Comparison of ENCODE assay signal across 19 cellular contexts in the genomic region with DNA sequence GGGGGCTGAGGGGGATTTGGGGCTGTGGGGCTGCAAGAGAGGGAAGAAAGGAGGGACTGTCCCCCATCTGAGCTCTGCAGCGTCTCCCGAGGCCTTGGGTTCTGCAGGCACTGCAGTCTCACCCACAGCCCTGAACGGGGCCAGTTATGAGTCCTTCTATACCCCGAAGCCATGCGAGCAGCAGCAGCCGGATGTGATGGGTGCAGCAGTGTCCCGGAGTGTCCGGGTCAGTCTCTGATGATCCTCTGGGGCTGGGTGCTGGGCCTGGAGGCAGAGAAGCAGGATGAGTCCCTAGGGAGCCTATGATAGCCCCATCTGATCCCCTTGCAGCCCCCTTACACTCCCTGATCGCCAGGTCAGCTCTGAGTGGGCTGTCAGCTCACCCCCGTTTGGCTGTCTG. TPM values are rescaled to one million over a fixed set of nuclear protein-coding genes. Genes with fewer than 3 reads are reported as not detected.
DNase-seq lines count a peak whose midpoint lies in the region; ATAC-seq and TF ChIP-seq lines count a peak whose summit lies in the region.
"Had no signal": no experiment of that assay in that cellular context is flagged by ENCODE, and none has a peak within 500 bp of the region (broad histone marks: within the 10 kb centered on the region; RNA-seq: fewer than 3 reads in every experiment).

No MANE protein-coding gene starts in this region.

- ATAC-seq in natural killer cell = peak in 2 of 3 donors; percentile 15 to 22
- ATAC-seq in natural killer cell treated with Interleukin-12 subunit alpha and Interleukin-12 subunit beta and Interleukin-15 and Interleukin-18, amount 100 ng/mL, for 72 hours = no peak
- peak; percentile 15 for ATAC-seq in activated T-helper 17 cell treated with anti-CD3 and anti-CD28 coated beads, Interleukin-2, amount 50 U/mL, for 72 hours (replicated peaks)
- no peak for ATAC-seq in upper lobe of right lung
- no peak for ATAC-seq in HG03565 (IDR thresholded peaks at IDR 0.05; ENCODE audit: unreplicated experiment)

- DNase-seq in natural killer cell (no peak), upper lobe of right lung (no peak), hepatic stellate cell (ENCODE audit: low spot score) (no peak), AG20443 (ENCODE audit: low spot score) (no peak)
- no peak for DNase-seq in natural killer cell treated with Interleukin-12 subunit alpha and Interleukin-12 subunit beta and Interleukin-15 and Interleukin-18, amount 100 ng/mL, for 72 hours (ENCODE audit: low spot score)
- DNase-seq: activated CD4-positive, CD25-positive, alpha-beta regulatory T cell treated with anti-CD3 and anti-CD28 coated beads, Interleukin-2, amount 50 U/mL, for 72 hours; AML-193; foreskin fibroblast; H9; Kasumi-1; NCI-H510A treated with DMSO at 0.1 percent for 48 hours; ovary; small intestine had no signal

- no peaks in the 10 kb centered on the region for H3K9me3 Mint-ChIP-seq in natural killer cell
- H3K9me3 Mint-ChIP-seq in natural killer cell treated with Interleukin-12 subunit alpha and Interleukin-12 subunit beta and Interleukin-15 and Interleukin-18, amount 100 ng/mL, for 72 hours = no peaks in the 10 kb centered on the region
- H3K9me3 Mint-ChIP-seq in activated T-helper 17 cell treated with anti-CD3 and anti-CD28 coated beads, Interleukin-2, amount 50 U/mL, for 72 hours = no peaks in the 10 kb centered on the region
- H3K9me3 Mint-ChIP-seq: H9, memory B cell had no signal

- no peak for TF ChIP-seq CTCF in natural killer cell (IDR thresholded peaks at IDR 0.05)
- no peak for TF ChIP-seq CTCF in upper lobe of right lung (IDR thresholded peaks at IDR 0.05)

- H3K4me1 ChIP-seq in mucosa of rectum (ENCODE audit: control insufficient read depth in 2 of 2, insufficient read depth in 2 of 2, low read length in 2 of 2) (peaks cover 40 to 50% of the 10 kb centered on the region in 2 donors), upper lobe of right lung (peaks cover 2% of the 10 kb centered on the region)

- H3K9ac ChIP-seq in mucosa of rectum (ENCODE audit: low read depth in 1 of 2, low read length in 2 of 2) = peak overlapping the region; percentile 65 to 68

- no peaks in the 10 kb centered on the region for H3K27me3 ChIP-seq in mucosa of rectum (ENCODE audit: control insufficient read depth in 2 of 2, insufficient read depth in 2 of 2, low read length in 2 of 2)
- H3K27me3 ChIP-seq in upper lobe of right lung = no peaks in the 10 kb centered on the region
- H3K27me3 ChIP-seq: cardiac muscle cell, ovary had no signal

- H3K27me3 Mint-ChIP-seq in natural killer cell (ENCODE audit: low read depth in 2 of 2) = no peaks in the 10 kb centered on the region
- H3K27me3 Mint-ChIP-seq in natural killer cell treated with Interleukin-12 subunit alpha and Interleukin-12 subunit beta and Interleukin-15 and Interleukin-18, amount 100 ng/mL, for 72 hours = no peaks in the 10 kb centered on the region
- H3K27me3 Mint-ChIP-seq in activated T-helper 17 cell treated with anti-CD3 and anti-CD28 coated beads, Interleukin-2, amount 50 U/mL, for 72 hours = no peaks in the 10 kb centered on the region
- H3K27me3 Mint-ChIP-seq: memory B cell had no signal

- H3K4me3 Mint-ChIP-seq in natural killer cell = peak overlapping the region; percentile 35
- H3K4me3 Mint-ChIP-seq in natural killer cell treated with Interleukin-12 subunit alpha and Interleukin-12 subunit beta and Interleukin-15 and Interleukin-18, amount 100 ng/mL, for 72 hours = no peak overlapping the region
- peak overlapping the region; percentile 78 for H3K4me3 Mint-ChIP-seq in activated T-helper 17 cell treated with anti-CD3 and anti-CD28 coated beads, Interleukin-2, amount 50 U/mL, for 72 hours
- H3K4me3 Mint-ChIP-seq: H9 had no signal

- H3K4me3 ChIP-seq in mucosa of rectum (ENCODE audit: low read length in 2 of 2) (no peak overlapping the region), upper lobe of right lung (no peak overlapping the region)
- H3K4me3 ChIP-seq: cardiac muscle cell, ovary had no signal

- H3K27ac Mint-ChIP-seq in natural killer cell = peak overlapping the region; percentile 82 to 85
- H3K27ac Mint-ChIP-seq in natural killer cell treated with Interleukin-12 subunit alpha and Interleukin-12 subunit beta and Interleukin-15 and Interleukin-18, amount 100 ng/mL, for 72 hours = peak overlapping the region in 1 of 2 donors; percentile 87
- H3K27ac Mint-ChIP-seq in activated T-helper 17 cell treated with anti-CD3 and anti-CD28 coated beads, Interleukin-2, amount 50 U/mL, for 72 hours = peak overlapping the region; percentile 96
- H3K27ac Mint-ChIP-seq: H9 had no signal

- intact Hi-C loops in natural killer cell (cut with micrococcal nuclease) = no loop called here
- intact Hi-C loops in upper lobe of right lung (cut with DNase I) = no loop called here

- H3K27ac ChIP-seq in mucosa of rectum (ENCODE audit: low read depth in 2 of 2, low read length in 2 of 2) (peak overlapping the region; percentile 91 to 94), upper lobe of right lung (peak overlapping the region; percentile 24)
- H3K27ac ChIP-seq: cardiac muscle cell, HL-60, ovary had no signal

- H3K9me3 ChIP-seq in mucosa of rectum (ENCODE audit: control insufficient read depth in 2 of 2, low read length in 2 of 2) (no peaks in the 10 kb centered on the region), upper lobe of right lung (no peaks in the 10 kb centered on the region)
- H3K9me3 ChIP-seq: ovary had no signal

- peaks cover 0 to 4% of the 10 kb centered on the region in 2 donors for H3K36me3 ChIP-seq in mucosa of rectum (ENCODE audit: control insufficient read depth in 2 of 2, insufficient read depth in 2 of 2, low read length in 2 of 2)
- peaks cover 1% of the 10 kb centered on the region for H3K36me3 ChIP-seq in upper lobe of right lung
- H3K36me3 ChIP-seq: cardiac muscle cell, ovary had no signal

- no peaks in the 10 kb centered on the region for H3K36me3 Mint-ChIP-seq in natural killer cell
- no peaks in the 10 kb centered on the region for H3K36me3 Mint-ChIP-seq in natural killer cell treated with Interleukin-12 subunit alpha and Interleukin-12 subunit beta and Interleukin-15 and Interleukin-18, amount 100 ng/mL, for 72 hours
- no peaks in the 10 kb centered on the region for H3K36me3 Mint-ChIP-seq in activated T-helper 17 cell treated with anti-CD3 and anti-CD28 coated beads, Interleukin-2, amount 50 U/mL, for 72 hours (ENCODE audit: low read depth)
- H3K36me3 Mint-ChIP-seq: memory B cell had no signal

- peaks cover 28 to 68% of the 10 kb centered on the region in 2 donors for H3K4me1 Mint-ChIP-seq in natural killer cell
- H3K4me1 Mint-ChIP-seq in natural killer cell treated with Interleukin-12 subunit alpha and Interleukin-12 subunit beta and Interleukin-15 and Interleukin-18, amount 100 ng/mL, for 72 hours (ENCODE audit: low read depth in 2 of 2) = peaks cover 11 to 42% of the 10 kb centered on the region in 2 donors
- peaks cover 18% of the 10 kb centered on the region for H3K4me1 Mint-ChIP-seq in activated T-helper 17 cell treated with anti-CD3 and anti-CD28 coated beads, Interleukin-2, amount 50 U/mL, for 72 hours

RNA-seq across cellular contexts. Expression of gene CPNE2, which starts 41.5 kb away (rescaled TPM):
- total RNA-seq in natural killer cell (1 to 10 TPM; 2.0 to 2.6 (median 2.4) TPM), upper lobe of right lung (64.5 TPM)
- under 1 TPM; 0.50 to 0.95 TPM for total RNA-seq in natural killer cell treated with Interleukin-12 subunit alpha and Interleukin-12 subunit beta and Interleukin-15 and Interleukin-18, amount 100 ng/mL, for 72 hours
- total RNA-seq in activated T-helper 17 cell treated with anti-CD3 and anti-CD28 coated beads, Interleukin-2, amount 50 U/mL, for 72 hours = 1 to 10 TPM; 3.8 to 4.4 TPM

RNA-seq across cellular contexts. Expression of gene PSME3IP1, which starts 51.9 kb away (rescaled TPM):
- total RNA-seq in natural killer cell = 100 to 1,000 TPM; 129 to 148 (median 133) TPM
- total RNA-seq in natural killer cell treated with Interleukin-12 subunit alpha and Interleukin-12 subunit beta and Interleukin-15 and Interleukin-18, amount 100 ng/mL, for 72 hours = 100 to 1,000 TPM; 117 to 121 TPM
- 100 to 1,000 TPM in 1 of 2 donors, 10 to 100 TPM in 1; 79.0 to 103 TPM for total RNA-seq in activated T-helper 17 cell treated with anti-CD3 and anti-CD28 coated beads, Interleukin-2, amount 50 U/mL, for 72 hours
- total RNA-seq in upper lobe of right lung = 77.8 TPM

RNA-seq across cellular contexts. Expression of gene RSPRY1, which starts 52.2 kb away (rescaled TPM):
- total RNA-seq in natural killer cell = 10 to 100 TPM; 22.6 to 26.6 (median 23.4) TPM
- 10 to 100 TPM; 36.4 to 43.6 TPM for total RNA-seq in natural killer cell treated with Interleukin-12 subunit alpha and Interleukin-12 subunit beta and Interleukin-15 and Interleukin-18, amount 100 ng/mL, for 72 hours
- total RNA-seq in activated T-helper 17 cell treated with anti-CD3 and anti-CD28 coated beads, Interleukin-2, amount 50 U/mL, for 72 hours = 10 to 100 TPM; 34.1 to 37.4 TPM
- total RNA-seq in upper lobe of right lung = 36.2 TPM

Comparison
In these comparisons a context has a peak if more than half of its experiments do, and no peak if none do; other contexts are left out.
1. ATAC-seq: peak in natural killer cell (2 of 3) and activated T-helper 17 cell treated with anti-CD3 and anti-CD28 coated beads, Interleukin-2, amount 50 U/mL, for 72 hours (single experiment); none in natural killer cell treated with Interleukin-12 subunit alpha and Interleukin-12 subunit beta and Interleukin-15 and Interleukin-18, amount 100 ng/mL, for 72 hours (0 of 2), upper lobe of right lung (single experiment) and HG03565 (single experiment).
2. RNA of gene CPNE2, which starts 41.5 kb away (total RNA-seq): 64.5 TPM in upper lobe of right lung (single experiment); 3.8 to 4.4 TPM in activated T-helper 17 cell treated with anti-CD3 and anti-CD28 coated beads, Interleukin-2, amount 50 U/mL, for 72 hours, 2.0 to 2.6 TPM in natural killer cell and 0.50 to 0.95 TPM in natural killer cell treated with Interleukin-12 subunit alpha and Interleukin-12 subunit beta and Interleukin-15 and Interleukin-18, amount 100 ng/mL, for 72 hours; every median in the first group is over 10 times any median in the second.